In the genomic region with DNA sequence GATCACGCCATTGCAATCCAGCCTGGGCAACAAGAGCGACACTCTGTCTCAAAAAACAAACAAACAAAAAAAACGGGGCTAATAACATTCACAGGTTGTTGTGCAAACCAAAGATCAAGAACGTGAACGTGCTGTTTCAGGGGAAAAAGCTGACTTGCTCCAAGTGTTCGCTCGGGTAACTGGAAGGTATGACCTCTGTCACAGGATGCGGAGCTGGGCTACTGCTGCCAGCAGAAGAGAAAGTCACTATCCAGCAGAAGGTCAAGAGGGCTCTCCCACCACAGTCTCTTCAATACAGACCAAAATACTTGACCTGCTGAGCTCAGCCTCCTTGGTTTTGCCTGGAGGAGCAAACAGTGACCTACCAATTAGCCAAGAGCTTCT, we compare ENCODE assay signal across 13 cellular contexts. TPM values are rescaled to one million over a fixed set of nuclear protein-coding genes. Genes with fewer than 3 reads are reported as not detected.
DNase-seq lines count a peak whose midpoint lies in the region; ATAC-seq and TF ChIP-seq lines count a peak whose summit lies in the region.
"Had no signal": no experiment of that assay in that cellular context is flagged by ENCODE, and none has a peak within 500 bp of the region (broad histone marks: within the 10 kb centered on the region; RNA-seq: fewer than 3 reads in every experiment).

No MANE protein-coding gene starts in this region.

- H4K20me1 ChIP-seq in GM23248 (ENCODE audit: insufficient read depth): no peaks in the 10 kb centered on the region

- H3K27ac ChIP-seq in GM23248: no peak overlapping the region
- H3K27ac ChIP-seq in right lobe of liver: peak overlapping the region; percentile 19 to 85 (median 53)
- H3K27ac ChIP-seq in skin epidermis: peak overlapping the region in 12 of 21 experiments; percentile 3 to 69 (median 37)

- 0 out of 2 replicates have a peak overlapping the region, but pooled peaks have one; percentile 24 for H3K9ac ChIP-seq in GM23248

- H3K9me3 ChIP-seq in GM23248 (ENCODE audit: low read depth) (no peaks in the 10 kb centered on the region), right lobe of liver (no peaks in the 10 kb centered on the region)

- peaks cover 47% of the 10 kb centered on the region for H3F3A ChIP-seq in GM23248 (ENCODE audit: insufficient read depth)

- ATAC-seq in right lobe of liver (peak; percentile 60 to 79 (median 77)), HG03469 (IDR thresholded peaks at IDR 0.05; ENCODE audit: unreplicated experiment) (no peak)
- ATAC-seq: CD8-positive, alpha-beta T cell had no signal

- TF ChIP-seq POLR2A in right lobe of liver (IDR thresholded peaks at IDR 0.05): no peak

- H3K4me1 Mint-ChIP-seq in brain: peaks cover 57% of the 10 kb centered on the region
- peaks cover 1% of the 10 kb centered on the region for H3K4me1 Mint-ChIP-seq in activated CD4-positive, alpha-beta T cell treated with anti-CD3 and anti-CD28 coated beads, Interleukin-2, amount 10 ng/mL, durations not matched to agents 24 days and 14 days
- H3K4me1 Mint-ChIP-seq: natural killer cell had no signal

- H3K4me3 ChIP-seq in GM23248: no peak overlapping the region
- no peak overlapping the region for H3K4me3 ChIP-seq in right lobe of liver
- H3K4me3 ChIP-seq in skin epidermis: no peak overlapping the region

- peak overlapping the region in 1 of 5 experiments; percentile 45 for H3K4me3 Mint-ChIP-seq in brain
- H3K4me3 Mint-ChIP-seq in activated CD4-positive, alpha-beta T cell treated with anti-CD3 and anti-CD28 coated beads, Interleukin-2, amount 10 ng/mL, durations not matched to agents 24 days and 14 days: no peak overlapping the region
- H3K4me3 Mint-ChIP-seq: CD8-positive, alpha-beta T cell; natural killer cell; T-helper 2 cell treated with Interferon-gamma antibody and Interleukin-4, amounts not matched to agents 5 μg/mL and 100 μg/mL, for 36 hours had no signal

- H2AFZ ChIP-seq in GM23248: no peak overlapping the region

- no peaks in the 10 kb centered on the region for H3K79me2 ChIP-seq in GM23248 (ENCODE audit: insufficient read depth)

- H3K36me3 ChIP-seq in GM23248 (ENCODE audit: low read depth) (no peaks in the 10 kb centered on the region), right lobe of liver (peaks cover 0 to 40% (median 14%) of the 10 kb centered on the region in 4 donors)

- H3K4me1 ChIP-seq in GM23248 (ENCODE audit: insufficient read depth) (peaks cover 62% of the 10 kb centered on the region), right lobe of liver (peaks cover 0 to 96% (median 49%) of the 10 kb centered on the region in 4 donors)

- no peaks in the 10 kb centered on the region for H3K27me3 ChIP-seq in GM23248 (replicated peaks; ENCODE audit: insufficient read depth)
- no peaks in the 10 kb centered on the region for H3K27me3 ChIP-seq in right lobe of liver

- H3K9me2 ChIP-seq in GM23248 (ENCODE audit: insufficient read depth): no peaks in the 10 kb centered on the region

- peaks cover 26% of the 10 kb centered on the region for H3K36me3 Mint-ChIP-seq in brain
- H3K36me3 Mint-ChIP-seq in activated CD4-positive, alpha-beta T cell treated with anti-CD3 and anti-CD28 coated beads, Interleukin-2, amount 10 ng/mL, durations not matched to agents 24 days and 14 days (ENCODE audit: low read depth): no peaks in the 10 kb centered on the region
- H3K36me3 Mint-ChIP-seq: natural killer cell had no signal

- H3K27me3 Mint-ChIP-seq in brain: no peaks in the 10 kb centered on the region
- no peaks in the 10 kb centered on the region for H3K27me3 Mint-ChIP-seq in activated CD4-positive, alpha-beta T cell treated with anti-CD3 and anti-CD28 coated beads, Interleukin-2, amount 10 ng/mL, durations not matched to agents 24 days and 14 days

- TF ChIP-seq CTCF in brain (conservative IDR thresholded peaks at IDR 0.05) (no peak), right lobe of liver (IDR thresholded peaks at IDR 0.05) (no peak)

- H3K27ac Mint-ChIP-seq in brain: peak overlapping the region in 4 of 5 experiments; percentile 76 to 94 (median 89)
- no peak overlapping the region for H3K27ac Mint-ChIP-seq in activated CD4-positive, alpha-beta T cell treated with anti-CD3 and anti-CD28 coated beads, Interleukin-2, amount 10 ng/mL, durations not matched to agents 24 days and 14 days
- H3K27ac Mint-ChIP-seq: CD8-positive, alpha-beta T cell; natural killer cell; T-helper 2 cell treated with Interferon-gamma antibody and Interleukin-4, amounts not matched to agents 5 μg/mL and 100 μg/mL, for 36 hours had no signal

- peaks cover 0 to 6% (median 0%) of the 10 kb centered on the region in 5 experiments for H3K9me3 Mint-ChIP-seq in brain
- H3K9me3 Mint-ChIP-seq in activated CD4-positive, alpha-beta T cell treated with anti-CD3 and anti-CD28 coated beads, Interleukin-2, amount 10 ng/mL, durations not matched to agents 24 days and 14 days: no peaks in the 10 kb centered on the region
- H3K9me3 Mint-ChIP-seq: CD8-positive, alpha-beta T cell; natural killer cell; T-helper 2 cell treated with Interferon-gamma antibody and Interleukin-4, amounts not matched to agents 5 μg/mL and 100 μg/mL, for 36 hours had no signal

- 78 to 83% methylated on average over 8 of the region's 8 CpGs for WGBS in GM23248 (ENCODE audit: low coverage in 1 of 2, low lambda C conversion rate in 2 of 2, missing lambda C conversion rate in 2 of 2), 2 experiments
- WGBS in right lobe of liver (ENCODE audit: insufficient coverage, low coverage, low lambda C conversion rate, missing lambda C conversion rate): 9% methylated on average over 8 of the region's 8 CpGs

- in situ Hi-C loops in GM23248 (cut with MboI): loop anchor here (10.0 kb wide), 1 partner anchor 547 kb away; no protein-coding TSS in a partner anchor

- intact Hi-C loops in right lobe of liver (cut with DNase I): loop anchor here in 1 of 2 donors (10.0 kb wide), 1 partner anchor 287 kb away; no protein-coding TSS in a partner anchor
- intact Hi-C loops in activated CD4-positive, alpha-beta T cell treated with anti-CD3 and anti-CD28 coated beads, Interleukin-2, amount 10 ng/mL, durations not matched to agents 24 days and 14 days (cut with micrococcal nuclease): no loop called here

- no peak overlapping the region for H3K4me2 ChIP-seq in GM23248 (ENCODE audit: unreplicated experiment)

- DNase-seq in GM23248: no peak
- peak; percentile 43 to 85 (median 81) for DNase-seq in right lobe of liver
- no peak for DNase-seq in activated CD4-positive, alpha-beta T cell treated with anti-CD3 and anti-CD28 coated beads, Interleukin-2, amount 10 ng/mL, durations not matched to agents 24 days and 14 days
- no peak for DNase-seq in HCEC 1CT
- DNase-seq in iPS-NIHi7 (ENCODE audit: extremely low spot score): no peak
- DNase-seq: CD8-positive, alpha-beta T cell; KG1; natural killer cell; NCI-H748 treated with DMSO at 0.1 percent for 48 hours had no signal

RNA-seq across cellular contexts. Expression of a gene that starts 59.7 kb away (rescaled TPM):
- total RNA-seq in GM23248 (2014; rRNA removed; shearing (Covaris generic)): 15.9 and 20.7 TPM in 2 replicates
- 6.8 and 7.1 TPM in 2 replicates for polyA plus RNA-seq in GM23248 (2016; fragmentation: Nextera tagmentation; extraction: Ambion mirVana)
- 0.90 TPM for polyA plus RNA-seq in brain (ENCODE audit: insufficient read depth, low read depth, low replicate concordance)
- 100 to 1,000 TPM in 1 of 6 experiments, 10 to 100 TPM in 5; 45.8 to 107 (median 61.4) TPM for total RNA-seq in right lobe of liver
- 0.31 and 0.56 TPM in 2 replicates for total RNA-seq in activated CD4-positive, alpha-beta T cell treated with anti-CD3 and anti-CD28 coated beads, Interleukin-2, amount 10 ng/mL, durations not matched to agents 24 days and 14 days

Comparison
In these comparisons a context has a peak if more than half of its experiments do, and no peak if none do; other contexts are left out.
1. DNase-seq: peak in right lobe of liver (3 of 3); none in GM23248 (single experiment), activated CD4-positive, alpha-beta T cell treated with anti-CD3 and anti-CD28 coated beads, Interleukin-2, amount 10 ng/mL, durations not matched to agents 24 days and 14 days (single experiment), HCEC 1CT (single experiment) and iPS-NIHi7 (single experiment).
2. RNA of a gene that starts 59.7 kb away (total RNA-seq): 45.8 to 107 TPM in right lobe of liver and 15.9 to 20.7 TPM in GM23248; 0.31 to 0.56 TPM in activated CD4-positive, alpha-beta T cell treated with anti-CD3 and anti-CD28 coated beads, Interleukin-2, amount 10 ng/mL, durations not matched to agents 24 days and 14 days; every median in the first group is over 10 times any median in the second.